ENCODE assay signal across 14 cellular contexts in the genomic region with DNA sequence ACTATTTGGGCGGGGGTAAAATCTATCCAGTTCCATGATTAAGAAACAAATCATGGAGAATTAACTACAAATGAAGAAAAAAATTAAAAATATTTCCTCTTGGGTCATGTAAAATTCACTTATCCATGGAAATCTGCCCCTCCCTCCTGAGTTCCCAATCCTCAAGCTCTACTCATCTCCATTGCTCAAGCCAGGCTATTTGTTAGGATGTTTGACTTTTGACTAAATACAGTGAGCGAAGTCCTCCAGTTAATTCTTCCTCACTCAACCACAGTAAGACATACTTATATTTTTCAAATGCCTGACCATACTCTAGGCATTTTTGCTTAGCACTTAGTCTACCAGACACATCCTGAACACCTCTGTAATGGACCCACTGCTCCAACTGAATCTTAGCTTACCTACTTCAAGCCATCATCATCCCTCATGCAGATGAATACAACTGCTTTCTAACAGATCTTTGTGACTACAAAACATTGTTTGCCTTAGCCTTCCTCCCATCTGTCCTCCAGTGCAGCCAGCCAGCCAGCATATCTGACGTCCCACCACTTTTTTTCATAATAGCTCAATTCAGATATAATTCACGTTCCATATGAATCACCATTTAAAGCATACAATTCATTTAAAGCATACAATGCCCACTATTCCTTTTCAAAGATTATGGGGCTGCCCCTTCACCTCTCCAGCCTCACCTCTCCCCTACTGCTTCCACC.
DNase-seq lines count a peak whose midpoint lies in the region; ATAC-seq and TF ChIP-seq lines count a peak whose summit lies in the region.
"Had no signal": no experiment of that assay in that cellular context is flagged by ENCODE, and none has a peak within 500 bp of the region (broad histone marks: within the 10 kb centered on the region; RNA-seq: fewer than 3 reads in every experiment).

No MANE protein-coding gene starts in this region.

- no peak overlapping the region for H3K4me3 ChIP-seq in right atrium auricular region
- no peak overlapping the region for H3K4me3 ChIP-seq in lung
- no peak overlapping the region for H3K4me3 ChIP-seq in upper lobe of left lung
- H3K4me3 ChIP-seq: SK-N-MC had no signal

- DNase-seq in right atrium auricular region (ENCODE audit: low spot score), result no peak
- no peak for DNase-seq in left ventricle myocardium superior
- peak; percentile 72 for DNase-seq in amniotic epithelial cell (ENCODE audit: low read depth)
- DNase-seq in lung (ENCODE audit: low spot score), result no peak
- DNase-seq in upper lobe of left lung, result no peak
- DNase-seq in ureter (ENCODE audit: low spot score), result no peak
- DNase-seq: activated CD4-positive, alpha-beta T cell treated with anti-CD3 and anti-CD28 coated beads for 1 hour; aorta; natural killer cell; NCI-H187 treated with DMSO at 0.1 percent for 48 hours; NCI-H510A treated with DMSO at 0.1 percent for 48 hours had no signal

- no peaks in the 10 kb centered on the region for H3K9me3 Mint-ChIP-seq in stimulated activated memory B cell treated with anti-CD40 and anti-IgM and Interleukin-4, amounts not matched to agents 10 μg/mL and 1 μg/mL and 100 μg/mL, for 72 hours
- H3K9me3 Mint-ChIP-seq: natural killer cell had no signal

- no peak overlapping the region for H3K27ac Mint-ChIP-seq in stimulated activated memory B cell treated with anti-CD40 and anti-IgM and Interleukin-4, amounts not matched to agents 10 μg/mL and 1 μg/mL and 100 μg/mL, for 72 hours
- H3K27ac Mint-ChIP-seq: natural killer cell had no signal

- H3K36me3 ChIP-seq in right atrium auricular region (no peaks in the 10 kb centered on the region), lung (ENCODE audit: control insufficient read depth in 2 of 2, insufficient read depth in 2 of 2, low read length in 2 of 2) (no peaks in the 10 kb centered on the region), upper lobe of left lung (no peaks in the 10 kb centered on the region)

- TF ChIP-seq CTCF in right atrium auricular region (IDR thresholded peaks at IDR 0.05), result no peak
- TF ChIP-seq CTCF in lung (IDR thresholded peaks at IDR 0.05; ENCODE audit: control extremely low read depth, extremely low read depth), result no peak
- no peak for TF ChIP-seq CTCF in upper lobe of left lung (IDR thresholded peaks at IDR 0.05)

- H3K27ac ChIP-seq in right atrium auricular region (peak overlapping the region; percentile 34 to 42), lung (ENCODE audit: low read depth in 1 of 2, low read length in 1 of 2) (peak overlapping the region; percentile 34 to 47), upper lobe of left lung (peak overlapping the region; percentile 27 to 71 (median 50))

- H3K4me3 Mint-ChIP-seq in stimulated activated memory B cell treated with anti-CD40 and anti-IgM and Interleukin-4, amounts not matched to agents 10 μg/mL and 1 μg/mL and 100 μg/mL, for 72 hours, result no peak overlapping the region
- H3K4me3 Mint-ChIP-seq: natural killer cell had no signal

- H3K36me3 Mint-ChIP-seq in stimulated activated memory B cell treated with anti-CD40 and anti-IgM and Interleukin-4, amounts not matched to agents 10 μg/mL and 1 μg/mL and 100 μg/mL, for 72 hours, result no peaks in the 10 kb centered on the region
- H3K36me3 Mint-ChIP-seq: natural killer cell had no signal

- intact Hi-C loops in left ventricle myocardium superior (cut with micrococcal nuclease), result no loop called here

- H3K27me3 ChIP-seq in right atrium auricular region (no peaks in the 10 kb centered on the region), lung (ENCODE audit: control insufficient read depth, insufficient read depth) (no peaks in the 10 kb centered on the region), upper lobe of left lung (no peaks in the 10 kb centered on the region)

- TF ChIP-seq EP300 in upper lobe of left lung (IDR thresholded peaks at IDR 0.05), result no peak

- 94 to 96% methylated on average over 4 of the region's 4 CpGs for WGBS in lung, 2 donors
- 91 to 96% methylated on average over 4 of the region's 4 CpGs for WGBS in upper lobe of left lung, 2 donors

- H3K4me1 ChIP-seq in right atrium auricular region (peaks cover 6 to 84% of the 10 kb centered on the region in 2 donors), lung (ENCODE audit: control insufficient read depth in 2 of 2, insufficient read depth in 2 of 2, low read length in 2 of 2) (peaks cover 21 to 60% of the 10 kb centered on the region in 2 donors), upper lobe of left lung (peaks cover 61 to 79% (median 72%) of the 10 kb centered on the region in 4 donors)

- TF ChIP-seq POLR2A in upper lobe of left lung (IDR thresholded peaks at IDR 0.05), result no peak

- no peaks in the 10 kb centered on the region for H3K27me3 Mint-ChIP-seq in stimulated activated memory B cell treated with anti-CD40 and anti-IgM and Interleukin-4, amounts not matched to agents 10 μg/mL and 1 μg/mL and 100 μg/mL, for 72 hours

- H3K9me3 ChIP-seq in right atrium auricular region (no peaks in the 10 kb centered on the region), lung (ENCODE audit: control insufficient read depth in 2 of 2, insufficient read depth in 1 of 2, low read length in 1 of 2) (no peaks in the 10 kb centered on the region), upper lobe of left lung (no peaks in the 10 kb centered on the region)

- H3K4me1 Mint-ChIP-seq in stimulated activated memory B cell treated with anti-CD40 and anti-IgM and Interleukin-4, amounts not matched to agents 10 μg/mL and 1 μg/mL and 100 μg/mL, for 72 hours, result peaks cover 10% of the 10 kb centered on the region

- ATAC-seq in left ventricle myocardium superior (no peak), lung (ENCODE audit: insufficient read depth, low FRiP score) (no peak), upper lobe of left lung (ENCODE audit: low FRiP score in 2 of 2) (no peak), SK-N-SH treated with all-trans-retinoic acid at 6 μM for 48 hours (no peak)
- no peak for ATAC-seq in stimulated activated memory B cell treated with anti-CD40 and anti-IgM and Interleukin-4, amounts not matched to agents 10 μg/mL and 1 μg/mL and 100 μg/mL, for 72 hours

TF ChIP-seq in SK-N-SH treated with all-trans-retinoic acid at 6 μM for 48 hours, 23 proteins besides CTCF, POLR2A, EP300 and RAD21 (continues in another document):
- TF ChIP-seq ZC3H10 (CRISPR knock-in tag; IDR thresholded peaks at IDR 0.05) (no peak), GLIS3 (CRISPR knock-in tag; IDR thresholded peaks at IDR 0.05) (no peak), ZNF8 (CRISPR knock-in tag; IDR thresholded peaks at IDR 0.05) (no peak), BACH2 (CRISPR knock-in tag; IDR thresholded peaks at IDR 0.05; ENCODE audit: borderline replicate concordance) (no peak), SNAI2 (CRISPR knock-in tag; IDR thresholded peaks at IDR 0.05) (no peak), TOX (CRISPR knock-in tag; IDR thresholded peaks at IDR 0.05; ENCODE audit: borderline replicate concordance) (no peak), ZFP3 (CRISPR knock-in tag; IDR thresholded peaks at IDR 0.05) (no peak), ESRRG (CRISPR knock-in tag; IDR thresholded peaks at IDR 0.05) (no peak)
- TF ChIP-seq, protein P1, sequence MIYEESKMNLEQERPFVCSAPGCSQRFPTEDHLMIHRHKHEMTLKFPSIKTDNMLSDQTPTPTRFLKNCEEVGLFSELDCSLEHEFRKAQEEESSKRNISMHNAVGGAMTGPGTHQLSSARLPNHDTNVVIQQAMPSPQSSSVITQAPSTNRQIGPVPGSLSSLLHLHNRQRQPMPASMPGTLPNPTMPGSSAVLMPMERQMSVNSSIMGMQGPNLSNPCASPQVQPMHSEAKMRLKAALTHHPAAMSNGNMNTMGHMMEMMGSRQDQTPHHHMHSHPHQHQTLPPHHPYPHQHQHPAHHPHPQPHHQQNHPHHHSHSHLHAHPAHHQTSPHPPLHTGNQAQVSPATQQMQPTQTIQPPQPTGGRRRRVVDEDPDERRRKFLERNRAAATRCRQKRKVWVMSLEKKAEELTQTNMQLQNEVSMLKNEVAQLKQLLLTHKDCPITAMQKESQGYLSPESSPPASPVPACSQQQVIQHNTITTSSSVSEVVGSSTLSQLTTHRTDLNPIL (CRISPR knock-in tag; IDR thresholded peaks at IDR 0.05; ENCODE audit: low read depth), result no peak
- TF ChIP-seq, protein P2, sequence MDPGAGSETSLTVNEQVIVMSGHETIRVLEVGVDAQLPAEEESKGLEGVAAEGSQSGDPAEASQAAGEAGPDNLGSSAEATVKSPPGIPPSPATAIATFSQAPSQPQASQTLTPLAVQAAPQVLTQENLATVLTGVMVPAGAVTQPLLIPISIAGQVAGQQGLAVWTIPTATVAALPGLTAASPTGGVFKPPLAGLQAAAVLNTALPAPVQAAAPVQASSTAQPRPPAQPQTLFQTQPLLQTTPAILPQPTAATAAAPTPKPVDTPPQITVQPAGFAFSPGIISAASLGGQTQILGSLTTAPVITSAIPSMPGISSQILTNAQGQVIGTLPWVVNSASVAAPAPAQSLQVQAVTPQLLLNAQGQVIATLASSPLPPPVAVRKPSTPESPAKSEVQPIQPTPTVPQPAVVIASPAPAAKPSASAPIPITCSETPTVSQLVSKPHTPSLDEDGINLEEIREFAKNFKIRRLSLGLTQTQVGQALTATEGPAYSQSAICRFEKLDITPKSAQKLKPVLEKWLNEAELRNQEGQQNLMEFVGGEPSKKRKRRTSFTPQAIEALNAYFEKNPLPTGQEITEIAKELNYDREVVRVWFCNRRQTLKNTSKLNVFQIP (CRISPR knock-in tag; IDR thresholded peaks at IDR 0.05; ENCODE audit: borderline replicate concordance, low read depth), result no peak
- TF ChIP-seq, protein P3, sequence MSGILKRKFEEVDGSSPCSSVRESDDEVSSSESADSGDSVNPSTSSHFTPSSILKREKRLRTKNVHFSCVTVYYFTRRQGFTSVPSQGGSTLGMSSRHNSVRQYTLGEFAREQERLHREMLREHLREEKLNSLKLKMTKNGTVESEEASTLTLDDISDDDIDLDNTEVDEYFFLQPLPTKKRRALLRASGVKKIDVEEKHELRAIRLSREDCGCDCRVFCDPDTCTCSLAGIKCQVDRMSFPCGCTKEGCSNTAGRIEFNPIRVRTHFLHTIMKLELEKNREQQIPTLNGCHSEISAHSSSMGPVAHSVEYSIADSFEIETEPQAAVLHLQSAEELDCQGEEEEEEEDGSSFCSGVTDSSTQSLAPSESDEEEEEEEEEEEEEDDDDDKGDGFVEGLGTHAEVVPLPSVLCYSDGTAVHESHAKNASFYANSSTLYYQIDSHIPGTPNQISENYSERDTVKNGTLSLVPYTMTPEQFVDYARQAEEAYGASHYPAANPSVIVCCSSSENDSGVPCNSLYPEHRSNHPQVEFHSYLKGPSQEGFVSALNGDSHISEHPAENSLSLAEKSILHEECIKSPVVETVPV (CRISPR knock-in tag; IDR thresholded peaks at IDR 0.05), result no peak
